8 cellular contexts compared by ENCODE assay signal in the genomic region with DNA sequence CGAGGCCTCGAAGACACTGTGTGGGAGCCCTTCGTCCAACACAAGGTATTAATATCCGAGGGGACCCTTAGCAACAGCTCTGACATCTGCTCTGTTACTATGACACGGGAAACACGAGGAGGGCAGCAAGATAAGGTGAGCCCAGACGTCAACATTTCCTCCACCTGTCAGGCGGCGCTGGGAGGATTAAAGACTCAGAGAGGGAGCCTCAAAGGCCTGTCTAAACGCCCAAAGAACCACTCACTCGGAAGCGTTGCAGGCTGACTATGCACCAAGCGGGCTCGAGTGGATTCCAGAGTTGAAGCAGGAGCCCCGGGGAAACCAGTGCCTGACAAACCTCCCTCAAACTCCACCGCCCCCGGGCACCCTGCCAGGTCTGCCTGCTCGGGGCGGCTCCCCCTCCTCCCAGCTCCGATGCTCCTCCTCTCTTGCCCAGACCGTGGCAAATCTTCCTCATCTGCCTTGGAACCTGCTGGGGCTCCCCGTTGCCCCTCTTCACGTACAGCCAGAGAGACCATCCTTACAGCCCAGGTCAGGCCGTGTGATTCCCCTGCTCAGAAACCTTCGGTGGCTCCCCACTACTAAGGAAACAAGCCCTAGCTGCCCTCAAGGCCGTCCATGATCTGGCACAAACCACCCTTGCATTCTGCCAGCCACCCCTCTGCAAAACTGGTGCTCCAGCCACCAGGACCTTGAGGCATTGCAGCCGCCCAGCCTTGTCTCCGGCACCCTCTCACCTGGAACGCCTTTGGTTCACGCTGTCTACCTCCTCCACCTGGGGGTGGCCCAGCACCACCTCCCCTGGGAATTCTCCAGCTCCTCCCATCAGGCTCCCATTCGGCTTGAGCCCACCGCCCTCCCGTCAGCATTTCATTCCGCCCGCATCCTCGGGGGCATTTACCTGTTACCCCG. TPM values are rescaled to one million over a fixed set of nuclear protein-coding genes. Genes with fewer than 3 reads are reported as not detected.
DNase-seq lines count a peak whose midpoint lies in the region; ATAC-seq, FAIRE-seq and TF ChIP-seq lines count a peak whose summit lies in the region.

No MANE protein-coding gene starts in this region.

- TF ChIP-seq RAD21 in K562 (CRISPR knock-in tag; conservative IDR thresholded peaks at IDR 0.05 in 1 of 2, IDR thresholded peaks at IDR 0.05 in 1 of 2): no peak

- H3K9me3 ChIP-seq in K562 (replicated peaks; ENCODE audit: control insufficient read depth, insufficient read depth, low read depth, low read length): no peaks in the 10 kb centered on the region
- no peaks in the 10 kb centered on the region for H3K9me3 ChIP-seq in mucosa of descending colon
- H3K9me3 ChIP-seq in vagina: no peaks in the 10 kb centered on the region

- no peak for FAIRE-seq in K562 (lab: Jason Lieb, UNC)

- DNase-seq in AG08395 (ENCODE audit: low spot score): peak; percentile 41
- peak; percentile 2 to 22 for DNase-seq in Kasumi-1 (lab: John Stamatoyannopoulos, UW)
- DNase-seq in K562 (ENCODE audit: extremely low read depth in 1 of 4, low spot score in 3 of 4): no peak
- peak; percentile 70 to 79 (median 75) for DNase-seq in mucosa of descending colon
- DNase-seq in vagina (ENCODE audit: extremely low spot score in 2 of 2): no peak

- H3K27me3 ChIP-seq in K562 (ENCODE audit: control insufficient read depth in 2 of 2, insufficient read depth in 2 of 2, low read length in 2 of 2) (peaks cover 22 to 62% of the 10 kb centered on the region in 2 experiments), vagina (no peaks in the 10 kb centered on the region)

- no peaks in the 10 kb centered on the region for H3K79me2 ChIP-seq in K562 (ENCODE audit: control insufficient read depth, insufficient read depth, low read length)

- H3K4me1 ChIP-seq in K562 (replicated peaks in 1 of 2; ENCODE audit: control insufficient read depth in 2 of 2, insufficient read depth in 2 of 2, low read length in 2 of 2) (peaks cover 0 to 4% of the 10 kb centered on the region in 2 experiments; a peak in 2 of 5 replicates), mucosa of descending colon (ENCODE audit: low read depth) (peaks cover 13% of the 10 kb centered on the region), vagina (peaks cover 41% of the 10 kb centered on the region)

- CTCF ChIA-PET in K562 (lab: Yijun Ruan, JAX; ENCODE audit: low intra/inter-chr PET ratio): no interaction called here

- no peaks in the 10 kb centered on the region; the same call in 1 of the 2 replicates for H4K20me1 ChIP-seq in K562 (replicated peaks; ENCODE audit: control insufficient read depth, insufficient read depth, low read length)

- POLR2A ChIA-PET in K562 (lab: Yijun Ruan, JAX): no interaction called here

- TF ChIP-seq CTCF in K562 (IDR thresholded peaks at IDR 0.05 in 2 of 3, conservative IDR thresholded peaks at IDR 0.05 in 1 of 3; ENCODE audit: insufficient read depth in 2 of 3, low read depth in 1 of 3, low read length in 3 of 3): no peak
- no peak for TF ChIP-seq CTCF in mucosa of descending colon (IDR thresholded peaks at IDR 0.05)
- TF ChIP-seq CTCF in vagina (IDR thresholded peaks at IDR 0.05): no peak

- no peak overlapping the region for H3K9ac ChIP-seq in K562 (ENCODE audit: insufficient read depth in 1 of 2, low read depth in 2 of 2, low read length in 2 of 2)

- H3K4me3 ChIP-seq in K562: no peak overlapping the region
- no peak overlapping the region for H3K4me3 ChIP-seq in mucosa of descending colon
- H3K4me3 ChIP-seq in vagina: no peak overlapping the region

- H2AFZ ChIP-seq in K562 (ENCODE audit: low read depth, low read length): no peak overlapping the region

- TF ChIP-seq EP300 in K562 (IDR thresholded peaks at IDR 0.05; ENCODE audit: low read length): no peak

- H3K27ac ChIP-seq in K562 (ENCODE audit: extremely low read depth, low read depth, low read length) (no peak overlapping the region), vagina (no peak overlapping the region)

- no TSS peak for BruUV-seq in K562 (replicated peaks; lab: Mats Ljungman, UMichigan)

- H3K9me1 ChIP-seq in K562 (ENCODE audit: control insufficient read depth, insufficient read depth, low read length): no peaks in the 10 kb centered on the region

- H3K4me2 ChIP-seq in K562 (ENCODE audit: insufficient read depth, low read length): no peak overlapping the region

- 4% methylated on average over 24 of the region's 37 CpGs for WGBS in K562 (ENCODE audit: insufficient coverage, low coverage, missing lambda C conversion rate)

- ATAC-seq in K562: no peak
- peak; percentile 46 for ATAC-seq in mucosa of descending colon
- no peak for ATAC-seq in HG03521 (IDR thresholded peaks at IDR 0.05; ENCODE audit: unreplicated experiment)
- ATAC-seq in GM18867 (IDR thresholded peaks at IDR 0.05; ENCODE audit: unreplicated experiment): no peak
- no peak for ATAC-seq in HG03432 (IDR thresholded peaks at IDR 0.05; ENCODE audit: unreplicated experiment)

- TF ChIP-seq POLR2A in K562 (conservative IDR thresholded peaks at IDR 0.05): no peak
- no peak for TF ChIP-seq POLR2A in vagina (IDR thresholded peaks at IDR 0.05)

- intact Hi-C loops in K562 (cut with micrococcal nuclease): no loop called here
- intact Hi-C loops in mucosa of descending colon (cut with DNase I, micrococcal nuclease): no loop called here
- intact Hi-C loops in vagina (cut with DNase I): no loop called here

- H3K36me3 ChIP-seq in K562 (ENCODE audit: control insufficient read depth, insufficient read depth, low read length) (no peaks in the 10 kb centered on the region), mucosa of descending colon (ENCODE audit: low read depth) (no peaks in the 10 kb centered on the region), vagina (no peaks in the 10 kb centered on the region)

- in situ Hi-C loops in K562 (cut with MboI): no loop called here

TF ChIP-seq in K562, 482 proteins besides CTCF, POLR2A, EP300 and RAD21:
- TF ChIP-seq HNRNPLL (IDR thresholded peaks at IDR 0.05; ENCODE audit: low read depth, low read length, poor library complexity, severe bottlenecking) (no peak), RFX1 (IDR thresholded peaks at IDR 0.05) (0 out of 2 replicates have a peak, but pooled peaks have one; percentile 7), ZNF263 (CRISPR knock-in tag; IDR thresholded peaks at IDR 0.05; ENCODE audit: borderline replicate concordance) (peak; percentile 78; the same call in 1 of the 2 replicates), ATF1 (CRISPR knock-in tag; IDR thresholded peaks at IDR 0.05) (no peak), ATF1 (tag; IDR thresholded peaks at IDR 0.05) (no peak), TSHZ1 (CRISPR knock-in tag; IDR thresholded peaks at IDR 0.05) (no peak)

RNA-seq across cellular contexts. Expression of gene RPH3AL, which starts 16.2 kb away (rescaled TPM):
- 2.4 and 4.9 TPM in 2 replicates for total RNA-seq in K562 (2011; cell fraction: chromatin; rRNA removed; ENCODE audit: low replicate concordance)
- total RNA-seq in K562 (2011; cell fraction: nucleolus; rRNA removed): 3.2 and 5.9 TPM in 2 replicates
- total RNA-seq in K562 (2011; cell fraction: nucleoplasm; rRNA removed): 1.5 and 3.0 TPM in 2 replicates
- 0.86 and 1.2 TPM in 2 replicates for total RNA-seq in K562 (2014; rRNA removed)
- 0.25 and 0.93 TPM in 2 replicates for total RNA-seq in K562 (2014; rRNA removed; fragmentation: Illumina TruSeq; extraction: Trizol)
- total RNA-seq in K562 (2015; rRNA removed; fragmentation: Illumina TruSeq; extraction: Trizol): 0.29 and 0.38 TPM in 2 replicates
- 1.7 and 2.3 TPM in 2 replicates for total RNA-seq in K562 (2021)
- polyA plus RNA-seq in K562 (2011; rRNA removed): 0.45 and 0.52 TPM in 2 replicates
- 0.40 and 1.8 TPM in 2 replicates for polyA plus RNA-seq in K562 (2011; cell fraction: cytosol; rRNA removed)
- polyA plus RNA-seq in K562 (2011; cell fraction: nucleus; rRNA removed): 0.77 and 1.1 TPM in 2 replicates
- 1.1 and 2.7 TPM in 2 replicates for polyA plus RNA-seq in K562 (2012)
- 0.39 and 0.76 TPM in 2 replicates for polyA plus RNA-seq in K562 (2014; fragmentation: Illumina TruSeq; extraction: Trizol)
- polyA plus RNA-seq in K562 (2014; fragmentation: Nextera tagmentation; extraction: Ambion mirVana): under 1 TPM; 0.18 to 0.20 TPM
- 0.64 and 1.6 TPM in 2 replicates for polyA plus RNA-seq in K562 (2014; rRNA removed)
- polyA minus RNA-seq in K562 (2011; rRNA and poly(A)+ RNA removed): 0.35 TPM in 1 of 2 replicates, not detected in the other
- polyA minus RNA-seq in K562 (2011; cell fraction: cytosol; rRNA and poly(A)+ RNA removed): 0.86 TPM in 1 of 2 replicates, not detected in the other
- polyA minus RNA-seq in K562 (2011; cell fraction: nucleus; rRNA and poly(A)+ RNA removed): 0.44 and 1.6 TPM in 2 replicates
- 10 to 100 TPM; 24.0 to 44.1 (median 36.7) TPM for total RNA-seq in mucosa of descending colon
- total RNA-seq in vagina: 43.5 TPM

Comparison
In these comparisons a context has a peak if more than half of its experiments do, and no peak if none do; other contexts are left out.
1. DNase-seq: peak in AG08395 (single experiment), Kasumi-1 (2 of 2) and mucosa of descending colon (3 of 3); none in K562 (0 of 4) and vagina (0 of 2).